In the genomic region with DNA sequence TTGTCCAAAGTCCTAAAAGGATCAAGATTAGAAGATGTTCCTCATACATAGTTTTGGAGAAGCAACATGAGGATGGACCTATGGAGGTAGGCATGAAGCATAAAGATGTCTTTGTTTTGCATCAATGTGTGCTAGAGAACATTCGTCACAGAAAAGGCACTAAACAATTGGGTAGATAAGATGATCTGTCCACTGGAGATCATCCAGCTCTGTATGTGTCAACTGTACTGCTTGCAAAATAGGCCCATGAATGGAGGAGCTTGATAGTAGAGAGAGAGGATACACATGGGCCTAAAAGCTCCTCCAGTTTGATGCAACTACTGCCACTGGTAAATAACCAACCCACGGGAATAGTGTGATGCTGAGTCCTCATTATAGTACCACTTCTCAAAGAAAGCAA, we compare ENCODE assay signal across 33 cellular contexts.
"Had no signal": no experiment of that assay in that cellular context is flagged by ENCODE, and none has a peak within 500 bp of the region (broad histone marks: within the 10 kb centered on the region; RNA-seq: fewer than 3 reads in every experiment).

No MANE protein-coding gene starts in this region.

- DNase-seq: activated CD4-positive, alpha-beta memory T cell treated with anti-CD3 and anti-CD28 coated beads for 36 hours; activated CD4-positive, alpha-beta T cell treated with anti-CD3 and anti-CD28 coated beads for 4 hours; activated CD4-positive, alpha-beta T cell treated with anti-CD3 and anti-CD28 coated beads, Interleukin-2, amount 50 U/mL, for 1 hour; activated CD8-positive, alpha-beta memory T cell treated with anti-CD3 and anti-CD28 coated beads, Interleukin-2, amount 50 U/mL, for 4 hours; activated effector memory CD4-positive, alpha-beta T cell treated with Interleukin-2 at 50 U/mL for 16 hours; activated naive CD4-positive, alpha-beta T cell treated with anti-CD3 and anti-CD28 coated beads, Interleukin-2, amount 10 ng/mL, durations not matched to agents 7 days and 5 days; activated naive CD8-positive, alpha-beta T cell treated with anti-CD3 and anti-CD28 coated beads, Interleukin-2, amount 50 U/mL, for 24 hours; activated T-cell treated with anti-CD3 and anti-CD28 coated beads for 4 hours; activated T-cell treated with anti-CD3 and anti-CD28 coated beads, Interleukin-2, amount 50 U/mL, for 4 hours; amniotic stem cell; aorta; Kasumi-1; KG1; MG63; NCI-H1048; NCI-H1436 treated with DMSO at 0.1 percent for 48 hours; NCI-H1694 treated with DMSO at 0.1 percent for 48 hours; NCI-H2029; NCI-H345; NCI-H524 treated with DMSO at 0.1 percent for 48 hours; PC-3; Peyer's patch; RPMI8226; SHP77 treated with DMSO at 0.1 percent for 48 hours; SK-N-SH had no signal

- H3K27ac ChIP-seq: Peyer's patch, SJSA1 had no signal

- H3K4me3 Mint-ChIP-seq: activated CD4-positive, alpha-beta memory T cell treated with anti-CD3 and anti-CD28 coated beads for 36 hours; activated naive CD4-positive, alpha-beta T cell treated with anti-CD3 and anti-CD28 coated beads, Interleukin-2, amount 10 ng/mL, durations not matched to agents 7 days and 5 days; activated naive CD8-positive, alpha-beta T cell; activated naive CD8-positive, alpha-beta T cell treated with anti-CD3 and anti-CD28 coated beads, Interleukin-2, amount 50 U/mL, for 24 hours; activated T-cell treated with anti-CD3 and anti-CD28 coated beads, Interleukin-2, amount 50 U/mL, for 4 hours; activated T-helper 1 cell treated with anti-CD3 and anti-CD28 coated beads, Interleukin-12 subunit alpha, Interleukin-12 subunit beta, Interleukin-2, Interleukin-4 antibody, amounts not matched to agents 30 ng/mL and 10 ng/mL and 1 ng/mL, durations not matched to agents 14 hours and 24 hours and 36 hours; T-helper 1 cell treated with Interleukin-12 subunit alpha and Interleukin-12 subunit beta and Interleukin-4 antibody, amounts not matched to agents 30 μg/mL and 1 μg/mL, for 36 hours; T-helper 2 cell treated with Interferon-gamma antibody and Interleukin-4, amounts not matched to agents 5 μg/mL and 100 μg/mL, for 36 hours; WTC11 had no signal

- H3K36me3 Mint-ChIP-seq: activated CD4-positive, alpha-beta memory T cell treated with anti-CD3 and anti-CD28 coated beads for 36 hours; activated naive CD4-positive, alpha-beta T cell treated with anti-CD3 and anti-CD28 coated beads, Interleukin-2, amount 10 ng/mL, durations not matched to agents 7 days and 5 days; activated naive CD8-positive, alpha-beta T cell had no signal

- H3K4me1 ChIP-seq: Peyer's patch had no signal

- H3K4me3 ChIP-seq: MG63, Peyer's patch, SJSA1 had no signal

- H3K27ac Mint-ChIP-seq: activated CD4-positive, alpha-beta memory T cell treated with anti-CD3 and anti-CD28 coated beads for 36 hours; activated naive CD4-positive, alpha-beta T cell treated with anti-CD3 and anti-CD28 coated beads, Interleukin-2, amount 10 ng/mL, durations not matched to agents 7 days and 5 days; activated naive CD8-positive, alpha-beta T cell; activated naive CD8-positive, alpha-beta T cell treated with anti-CD3 and anti-CD28 coated beads, Interleukin-2, amount 50 U/mL, for 24 hours; activated T-helper 1 cell treated with anti-CD3 and anti-CD28 coated beads, Interleukin-12 subunit alpha, Interleukin-12 subunit beta, Interleukin-2, Interleukin-4 antibody, amounts not matched to agents 30 ng/mL and 10 ng/mL and 1 ng/mL, durations not matched to agents 14 hours and 24 hours and 36 hours; T-helper 1 cell treated with Interleukin-12 subunit alpha and Interleukin-12 subunit beta and Interleukin-4 antibody, amounts not matched to agents 30 μg/mL and 1 μg/mL, for 36 hours; T-helper 2 cell treated with Interferon-gamma antibody and Interleukin-4, amounts not matched to agents 5 μg/mL and 100 μg/mL, for 36 hours; WTC11 had no signal

- H3K27me3 Mint-ChIP-seq: activated CD4-positive, alpha-beta memory T cell treated with anti-CD3 and anti-CD28 coated beads for 36 hours; activated naive CD4-positive, alpha-beta T cell treated with anti-CD3 and anti-CD28 coated beads, Interleukin-2, amount 10 ng/mL, durations not matched to agents 7 days and 5 days; activated naive CD8-positive, alpha-beta T cell; activated naive CD8-positive, alpha-beta T cell treated with anti-CD3 and anti-CD28 coated beads, Interleukin-2, amount 50 U/mL, for 24 hours had no signal

- H3K9me3 ChIP-seq: MG63, Peyer's patch, SJSA1, SK-N-SH had no signal

- ATAC-seq: activated CD4-positive, CD25-positive, alpha-beta regulatory T cell treated with anti-CD3 and anti-CD28 coated beads, Interleukin-2, amount 50 U/mL, for 24 hours; activated naive CD8-positive, alpha-beta T cell treated with anti-CD3 and anti-CD28 coated beads, Interleukin-2, amount 50 U/mL, for 24 hours; activated T-cell treated with anti-CD3 and anti-CD28 coated beads, Interleukin-2, amount 50 U/mL, for 4 hours; PC-3; WTC11 had no signal

- H3K9me3 Mint-ChIP-seq: T-helper 1 cell treated with Interleukin-12 subunit alpha and Interleukin-12 subunit beta and Interleukin-4 antibody, amounts not matched to agents 30 μg/mL and 1 μg/mL, for 36 hours; T-helper 2 cell treated with Interferon-gamma antibody and Interleukin-4, amounts not matched to agents 5 μg/mL and 100 μg/mL, for 36 hours had no signal

- H3K4me2 ChIP-seq: SK-N-SH had no signal

- H3K36me3 ChIP-seq: MG63, Peyer's patch had no signal

- FAIRE-seq: TTC549 had no signal

- H3K9ac ChIP-seq: SK-N-SH had no signal

- H3K4me1 Mint-ChIP-seq: activated naive CD4-positive, alpha-beta T cell treated with anti-CD3 and anti-CD28 coated beads, Interleukin-2, amount 10 ng/mL, durations not matched to agents 7 days and 5 days; activated naive CD8-positive, alpha-beta T cell treated with anti-CD3 and anti-CD28 coated beads, Interleukin-2, amount 50 U/mL, for 24 hours; WTC11 had no signal

- H3K27me3 ChIP-seq: MG63, Peyer's patch, SJSA1 had no signal
